In the genomic region with DNA sequence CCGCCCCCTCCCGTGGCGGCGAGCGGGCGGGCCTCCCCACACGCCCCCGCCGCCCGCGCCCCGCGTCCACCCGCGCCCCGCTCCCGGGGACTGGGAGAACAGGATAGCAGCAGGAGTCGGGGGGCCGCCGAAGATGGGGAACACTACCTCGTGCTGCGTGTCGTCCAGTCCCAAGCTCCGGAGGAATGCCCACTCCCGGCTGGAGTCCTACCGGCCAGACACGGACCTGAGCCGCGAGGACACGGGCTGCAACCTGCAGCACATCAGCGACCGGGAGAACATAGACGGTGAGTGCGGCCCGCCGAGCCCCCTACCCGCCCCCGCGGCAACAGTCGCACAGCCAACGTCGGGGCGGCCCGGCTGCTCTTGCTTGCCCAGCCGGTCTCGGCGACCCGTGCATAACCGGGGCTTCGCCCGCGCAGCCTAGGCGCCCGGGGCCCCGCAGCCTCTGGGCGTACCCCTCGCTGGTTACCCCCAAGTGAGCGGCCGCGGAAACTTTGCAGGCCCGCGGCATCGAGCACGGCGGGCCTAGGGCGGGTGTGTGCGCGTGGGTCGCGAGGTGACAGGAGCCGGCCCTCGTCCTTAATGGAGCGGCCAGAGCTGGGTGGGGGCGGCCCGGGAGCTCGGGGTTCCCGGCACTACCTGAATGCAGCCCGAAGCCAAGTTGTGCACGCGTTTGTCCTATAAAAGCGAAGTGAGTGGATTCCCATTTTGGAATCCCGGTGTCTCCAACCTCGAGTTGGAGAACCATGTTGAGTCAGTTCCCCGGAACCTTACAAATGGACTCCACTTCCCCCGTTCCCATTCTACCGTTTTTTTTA, we compare ENCODE assay signal across 8 cellular contexts. TPM values are rescaled to one million over a fixed set of nuclear protein-coding genes. Genes with fewer than 3 reads are reported as not detected.
A peak's percentile ranks its signal among the peaks of the same experiment; 100 is the strongest.
DNase-seq lines count a peak whose midpoint lies in the region; ATAC-seq and TF ChIP-seq lines count a peak whose summit lies in the region.

No MANE protein-coding gene starts in this region.

- DNase-seq in GM23338 (ENCODE audit: low spot score): peak; percentile 45
- DNase-seq in NCI-H146 treated with DMSO at 0.1 percent for 48 hours (lab: John Stamatoyannopoulos, UW; ENCODE audit: unreplicated experiment): peak; percentile 10
- peak; percentile 8 for DNase-seq in activated effector memory CD4-positive, alpha-beta T cell treated with Interleukin-2 at 50 U/mL for 16 hours
- peak in 1 of 2 donors; percentile 20 for DNase-seq in foreskin keratinocyte
- DNase-seq in nucleus accumbens (lab: John Stamatoyannopoulos, UW): peak in 30 of 56 donors; percentile 13 to 65 (median 30)
- DNase-seq in NCI-H2081 treated with DMSO at 0.1 percent for 48 hours (lab: John Stamatoyannopoulos, UW): no peak

- H3K27me3 Mint-ChIP-seq in GM23338 (ENCODE audit: insufficient read depth, low read depth, poor library complexity): peaks cover 11% of the 10 kb centered on the region

- H3K36me3 Mint-ChIP-seq in GM23338 (ENCODE audit: low read depth): peaks cover 29% of the 10 kb centered on the region

- H4K20me1 ChIP-seq in DOHH2 (ENCODE audit: control insufficient read depth, insufficient read depth, low read depth, low read length): peaks cover 26% of the 10 kb centered on the region
- H4K20me1 ChIP-seq in GM23338 (replicated peaks; ENCODE audit: insufficient read depth): peaks cover 28% of the 10 kb centered on the region

- H3K4me1 Mint-ChIP-seq in GM23338: peaks cover 28% of the 10 kb centered on the region

- TF ChIP-seq CTCF in DOHH2 (IDR thresholded peaks at IDR 0.05; ENCODE audit: low read depth, low read length, poor library complexity, severe bottlenecking) (no peak), GM23338 (conservative IDR thresholded peaks at IDR 0.05; ENCODE audit: low read depth in 2 of 2) (no peak), foreskin keratinocyte (conservative IDR thresholded peaks at IDR 0.05) (no peak)

- H3K4me3 Mint-ChIP-seq in GM23338: peak overlapping the region; percentile 82

- peaks cover 38% of the 10 kb centered on the region for H3K4me1 ChIP-seq in DOHH2 (ENCODE audit: control insufficient read depth, low read length)
- peaks cover 15% of the 10 kb centered on the region; the same call in 1 of the 2 replicates for H3K4me1 ChIP-seq in GM23338 (ENCODE audit: insufficient read depth)
- peaks cover 19% of the 10 kb centered on the region for H3K4me1 ChIP-seq in foreskin keratinocyte

- no peaks in the 10 kb centered on the region for H3K9me3 ChIP-seq in DOHH2 (ENCODE audit: control insufficient read depth, insufficient read depth, low read length)

- H3F3A ChIP-seq in DOHH2 (ENCODE audit: control insufficient read depth, insufficient read depth): no peaks in the 10 kb centered on the region; the same call in 1 of the 2 replicates
- H3F3A ChIP-seq in GM23338 (replicated peaks; ENCODE audit: low read depth): no peaks in the 10 kb centered on the region

- H3K27me3 ChIP-seq in DOHH2 (ENCODE audit: control insufficient read depth, low read length) (no peaks in the 10 kb centered on the region), GM23338 (ENCODE audit: insufficient read depth) (peaks cover 8% of the 10 kb centered on the region), foreskin keratinocyte (no peaks in the 10 kb centered on the region)

- no peak overlapping the region for H3K27ac ChIP-seq in DOHH2 (ENCODE audit: low read depth, low read length)
- H3K27ac ChIP-seq in GM23338 (ENCODE audit: low read depth): no peak overlapping the region
- peak overlapping the region; percentile 37 for H3K27ac ChIP-seq in foreskin keratinocyte

- no peaks in the 10 kb centered on the region for H3K9me2 ChIP-seq in DOHH2 (replicated peaks; ENCODE audit: control insufficient read depth, low read length)
- H3K9me2 ChIP-seq in GM23338 (ENCODE audit: insufficient read depth): no peaks in the 10 kb centered on the region

- peaks cover 7% of the 10 kb centered on the region; the same call in 2 of the 3 replicates for H3K9me3 Mint-ChIP-seq in GM23338

- 0 out of 2 replicates have a peak overlapping the region, but pooled peaks have one; percentile 33 for H2AFZ ChIP-seq in GM23338

- H3K4me2 ChIP-seq in DOHH2 (ENCODE audit: low read length) (peak overlapping the region; percentile 68), GM23338 (peak overlapping the region; percentile 77)

- H3K4me3 ChIP-seq in DOHH2 (ENCODE audit: low read length): peak overlapping the region; percentile 89
- H3K4me3 ChIP-seq in GM23338: peak overlapping the region; percentile 88

- ATAC-seq in GM23338 (peak; percentile 51), foreskin keratinocyte (peak; percentile 11), GM21515 (IDR thresholded peaks at IDR 0.05; ENCODE audit: unreplicated experiment) (no peak)

- no peak overlapping the region for H3K27ac Mint-ChIP-seq in GM23338

- peaks cover 87% of the 10 kb centered on the region for H3K79me2 ChIP-seq in DOHH2 (ENCODE audit: control insufficient read depth, low read length)
- peaks cover 71% of the 10 kb centered on the region for H3K79me2 ChIP-seq in GM23338 (replicated peaks; ENCODE audit: insufficient read depth)

- H3K36me3 ChIP-seq in DOHH2 (ENCODE audit: control insufficient read depth, low read length) (0 out of 2 replicates have a peak, but pooled peaks cover 4% of the 10 kb centered on the region), GM23338 (ENCODE audit: insufficient read depth) (no peaks in the 10 kb centered on the region)

TF ChIP-seq in GM23338, 12 proteins besides CTCF, POLR2A, EP300 and RAD21 (continues in another document):
- no peak for TF ChIP-seq NANOG (IDR thresholded peaks at IDR 0.05; ENCODE audit: borderline replicate concordance)
- no peak for TF ChIP-seq ETS1 (IDR thresholded peaks at IDR 0.05)
- no peak for TF ChIP-seq JUNB (IDR thresholded peaks at IDR 0.05; ENCODE audit: unreplicated experiment)
- no peak for TF ChIP-seq CREB1 (CRISPR knock-in tag; IDR thresholded peaks at IDR 0.05; ENCODE audit: low read depth)
- TF ChIP-seq POLR2AphosphoS5 (IDR thresholded peaks at IDR 0.05; ENCODE audit: low read depth): no peak
- TF ChIP-seq ZNF331 (CRISPR knock-in tag; IDR thresholded peaks at IDR 0.05; ENCODE audit: low read depth): no peak
- no peak for TF ChIP-seq EZH2phosphoT487 (IDR thresholded peaks at IDR 0.05; ENCODE audit: unreplicated experiment)
- TF ChIP-seq, protein P1, sequence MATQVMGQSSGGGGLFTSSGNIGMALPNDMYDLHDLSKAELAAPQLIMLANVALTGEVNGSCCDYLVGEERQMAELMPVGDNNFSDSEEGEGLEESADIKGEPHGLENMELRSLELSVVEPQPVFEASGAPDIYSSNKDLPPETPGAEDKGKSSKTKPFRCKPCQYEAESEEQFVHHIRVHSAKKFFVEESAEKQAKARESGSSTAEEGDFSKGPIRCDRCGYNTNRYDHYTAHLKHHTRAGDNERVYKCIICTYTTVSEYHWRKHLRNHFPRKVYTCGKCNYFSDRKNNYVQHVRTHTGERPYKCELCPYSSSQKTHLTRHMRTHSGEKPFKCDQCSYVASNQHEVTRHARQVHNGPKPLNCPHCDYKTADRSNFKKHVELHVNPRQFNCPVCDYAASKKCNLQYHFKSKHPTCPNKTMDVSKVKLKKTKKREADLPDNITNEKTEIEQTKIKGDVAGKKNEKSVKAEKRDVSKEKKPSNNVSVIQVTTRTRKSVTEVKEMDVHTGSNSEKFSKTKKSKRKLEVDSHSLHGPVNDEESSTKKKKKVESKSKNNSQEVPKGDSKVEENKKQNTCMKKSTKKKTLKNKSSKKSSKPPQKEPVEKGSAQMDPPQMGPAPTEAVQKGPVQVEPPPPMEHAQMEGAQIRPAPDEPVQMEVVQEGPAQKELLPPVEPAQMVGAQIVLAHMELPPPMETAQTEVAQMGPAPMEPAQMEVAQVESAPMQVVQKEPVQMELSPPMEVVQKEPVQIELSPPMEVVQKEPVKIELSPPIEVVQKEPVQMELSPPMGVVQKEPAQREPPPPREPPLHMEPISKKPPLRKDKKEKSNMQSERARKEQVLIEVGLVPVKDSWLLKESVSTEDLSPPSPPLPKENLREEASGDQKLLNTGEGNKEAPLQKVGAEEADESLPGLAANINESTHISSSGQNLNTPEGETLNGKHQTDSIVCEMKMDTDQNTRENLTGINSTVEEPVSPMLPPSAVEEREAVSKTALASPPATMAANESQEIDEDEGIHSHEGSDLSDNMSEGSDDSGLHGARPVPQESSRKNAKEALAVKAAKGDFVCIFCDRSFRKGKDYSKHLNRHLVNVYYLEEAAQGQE (IDR thresholded peaks at IDR 0.05; ENCODE audit: unreplicated experiment): no peak
- no peak for TF ChIP-seq ZNF114 (CRISPR knock-in tag; IDR thresholded peaks at IDR 0.05)

RNA-seq across cellular contexts. Expression of gene CCNY, which starts 0.8 kb away (rescaled TPM):
- 29.0 and 32.0 TPM in 2 replicates for total RNA-seq in GM23338 (2014; rRNA removed; shearing (Covaris generic))
- polyA plus RNA-seq in GM23338 (2016; fragmentation: Nextera tagmentation; extraction: Ambion mirVana): 14.2 and 17.4 TPM in 2 replicates
- 34.4 and 37.6 TPM in 2 replicates for total RNA-seq in foreskin keratinocyte
- 25.8 and 26.7 TPM in 2 replicates for polyA plus RNA-seq in foreskin keratinocyte
